8 cellular contexts compared by ENCODE assay signal in genomic region chr1:212699104-212699838, GRCh38. TPM values are rescaled to one million over a fixed set of nuclear protein-coding genes. Genes with fewer than 3 reads are reported as not detected.
A peak's percentile ranks its signal among the peaks of the same experiment; 100 is the strongest.
DNase-seq lines count a peak whose midpoint lies in the region; ATAC-seq and TF ChIP-seq lines count a peak whose summit lies in the region.

No MANE protein-coding gene starts in this region.

- TF ChIP-seq EP300 in upper lobe of left lung (IDR thresholded peaks at IDR 0.05): no peak

- TF ChIP-seq CTCF in fibroblast of mammary gland (conservative IDR thresholded peaks at IDR 0.05; ENCODE audit: control insufficient read depth, insufficient read depth, low read depth, low read length) (peak; percentile 31), nephron (IDR thresholded peaks at IDR 0.05; ENCODE audit: unreplicated experiment in 3 of 3) (peak; percentile 31 to 44 (median 37)), upper lobe of left lung (IDR thresholded peaks at IDR 0.05) (peak; percentile 37 to 77 (median 60))

- H3K79me2 ChIP-seq in ACC112 (ENCODE audit: control insufficient read depth, insufficient read depth, low read length, unreplicated experiment): no peaks in the 10 kb centered on the region

- H3K4me1 ChIP-seq in ACC112 (ENCODE audit: control insufficient read depth, insufficient read depth, low read length, unreplicated experiment) (peaks cover 16% of the 10 kb centered on the region), upper lobe of left lung (peaks cover 21 to 34% (median 33%) of the 10 kb centered on the region in 4 donors)

- peak overlapping the region; percentile 60 to 83 (median 82) for H3K4me3 Mint-ChIP-seq in nephron

- H2AFZ ChIP-seq in ACC112 (ENCODE audit: low read length, unreplicated experiment): peak overlapping the region; percentile 94

- H3K36me3 ChIP-seq in ACC112 (ENCODE audit: insufficient read depth, low read length) (no peaks in the 10 kb centered on the region), upper lobe of left lung (no peaks in the 10 kb centered on the region)

- H3K36me3 Mint-ChIP-seq in nephron (ENCODE audit: low read depth): no peaks in the 10 kb centered on the region

- H3K4me1 Mint-ChIP-seq in nephron: peaks cover 14% of the 10 kb centered on the region

- H3K4me3 ChIP-seq in ACC112 (ENCODE audit: low read depth, low read length) (peak overlapping the region; percentile 87), fibroblast of mammary gland (ENCODE audit: control insufficient read depth, low read depth, low read length) (peak overlapping the region; percentile 43), upper lobe of left lung (peak overlapping the region; percentile 45 to 77 (median 66))

- H3K27ac ChIP-seq in ACC112 (ENCODE audit: low read depth, low read length): no peak overlapping the region
- peak overlapping the region; percentile 45 to 86 (median 83) for H3K27ac ChIP-seq in upper lobe of left lung

- no peaks in the 10 kb centered on the region for H3K9me3 ChIP-seq in upper lobe of left lung

- ATAC-seq in GM18505 (IDR thresholded peaks at IDR 0.05; ENCODE audit: unreplicated experiment) (peak; percentile 49), HG03039 (IDR thresholded peaks at IDR 0.05; ENCODE audit: unreplicated experiment) (peak; percentile 45), upper lobe of left lung (ENCODE audit: low FRiP score in 2 of 2) (peak; percentile 74 to 79)

- H3K27me3 ChIP-seq in ACC112 (ENCODE audit: insufficient read depth, low read length) (no peaks in the 10 kb centered on the region), upper lobe of left lung (no peaks in the 10 kb centered on the region)

- TF ChIP-seq POLR2A in GM18505 (IDR thresholded peaks at IDR 0.05; ENCODE audit: borderline replicate concordance, extremely low read depth, insufficient read depth, insufficient read length): no peak
- peak in 1 of 4 donors; percentile 21 for TF ChIP-seq POLR2A in upper lobe of left lung (IDR thresholded peaks at IDR 0.05)

- H3K27ac Mint-ChIP-seq in nephron: no peak overlapping the region

- H3K9me3 Mint-ChIP-seq in nephron: no peaks in the 10 kb centered on the region

- H3K27me3 Mint-ChIP-seq in nephron (ENCODE audit: low read depth): peaks cover 87% of the 10 kb centered on the region

- peak; percentile 7 for DNase-seq in NCI-H446 treated with DMSO at 0.1 percent for 48 hours (lab: John Stamatoyannopoulos, UW)
- peak; percentile 23 for DNase-seq in activated T-cell treated with anti-CD3 and anti-CD28 coated beads for 24 hours (ENCODE audit: low read depth)
- DNase-seq in fibroblast of mammary gland (ENCODE audit: low read depth): peak; percentile 26
- DNase-seq in upper lobe of left lung: peak; percentile 54 to 91

- 0 to 1% methylated on average over 5 to 24 of the region's 72 CpGs for WGBS in upper lobe of left lung, 2 donors

RNA-seq across cellular contexts. Expression of gene BATF3, which starts 0.4 kb away (rescaled TPM):
- 10 to 100 TPM in 2 of 6 donors, 1 to 10 TPM in 4; 2.6 to 14.1 (median 9.4) TPM for total RNA-seq in upper lobe of left lung

Comparison
In these comparisons a context has a peak if more than half of its experiments do, and no peak if none do; other contexts are left out.
1. DNase-seq: peak in every context shown above with its lines; median percentile 72 in upper lobe of left lung; 26 in fibroblast of mammary gland; 23 in activated T-cell treated with anti-CD3 and anti-CD28 coated beads for 24 hours; 7 in NCI-H446 treated with DMSO at 0.1 percent for 48 hours.